Comparison of ENCODE assay signal across 14 cellular contexts in the genomic region with DNA sequence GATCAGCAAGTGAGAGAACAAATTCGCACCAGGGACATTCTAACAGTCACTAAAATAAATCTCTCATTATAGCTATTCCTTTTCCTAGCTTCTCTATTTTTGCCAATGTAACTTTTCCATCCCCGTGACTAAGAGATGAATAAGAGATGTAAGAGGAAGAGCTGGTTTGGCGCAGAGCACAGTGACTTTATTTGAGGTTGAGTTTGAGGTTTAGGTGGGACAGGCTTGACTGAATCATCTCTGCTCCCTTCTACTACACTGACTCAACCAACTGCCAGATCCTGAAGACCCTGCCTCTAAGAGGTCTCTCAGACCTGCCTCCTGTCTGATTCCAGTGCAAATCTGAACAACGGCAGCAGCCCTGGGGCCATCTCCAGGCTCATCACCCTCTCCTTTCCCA. TPM values are rescaled to one million over a fixed set of nuclear protein-coding genes. Genes with fewer than 3 reads are reported as not detected.
DNase-seq lines count a peak whose midpoint lies in the region; ATAC-seq, FAIRE-seq and TF ChIP-seq lines count a peak whose summit lies in the region.
"Had no signal": no experiment of that assay in that cellular context is flagged by ENCODE, and none has a peak within 500 bp of the region (broad histone marks: within the 10 kb centered on the region; RNA-seq: fewer than 3 reads in every experiment).

No MANE protein-coding gene starts in this region.

- H3K4me3 ChIP-seq in AG10803 (ENCODE audit: low read length) (no peak overlapping the region), HFF-Myc (replicated peaks; ENCODE audit: low read depth, low read length) (no peak overlapping the region)

- H3K27ac Mint-ChIP-seq in activated T-helper 1 cell treated with anti-CD3 and anti-CD28 coated beads, Interleukin-12 subunit alpha, Interleukin-12 subunit beta, Interleukin-2, Interleukin-4 antibody, amounts not matched to agents 30 ng/mL and 10 ng/mL and 1 ng/mL, durations not matched to agents 14 hours and 24 hours and 36 hours, result no peak overlapping the region
- H3K27ac Mint-ChIP-seq: activated B cell treated with CpG ODN at 0.5 μM for 24 hours, IgD-negative memory B cell had no signal

- DNase-seq in AG10803 (ENCODE audit: low read depth) (peak; percentile 79), HFF-Myc (ENCODE audit: extremely low read depth, low read depth) (peak; percentile 37), hepatic stellate cell (ENCODE audit: low spot score) (peak; percentile 30), NCI-H2227 (lab: John Stamatoyannopoulos, UW; ENCODE audit: unreplicated experiment) (no peak), GM12892 (ENCODE audit: insufficient read length) (no peak)
- DNase-seq in activated T-helper 1 cell treated with anti-CD3 and anti-CD28 coated beads, Interleukin-12 subunit alpha, Interleukin-12 subunit beta, Interleukin-2, Interleukin-4 antibody, amounts not matched to agents 30 ng/mL and 10 ng/mL and 1 ng/mL, durations not matched to agents 14 hours and 24 hours and 36 hours (ENCODE audit: low spot score), result no peak
- DNase-seq: activated B cell treated with CpG ODN at 0.5 μM for 24 hours; left ventricle myocardium superior; NCI-H82; right cardiac atrium; stimulated activated CD8-positive, alpha-beta memory T cell treated with anti-CD3 and anti-CD28 coated beads, Interleukin-4, amount 100 ng/mL, for 48 hours had no signal

- peak; percentile 74 for ATAC-seq in SK-N-SH treated with all-trans-retinoic acid at 6 μM for 48 hours
- ATAC-seq in GM18517 (IDR thresholded peaks at IDR 0.05; ENCODE audit: unreplicated experiment), result no peak
- ATAC-seq: left ventricle myocardium superior, right cardiac atrium had no signal

- no peak overlapping the region for H3K4me3 Mint-ChIP-seq in activated T-helper 1 cell treated with anti-CD3 and anti-CD28 coated beads, Interleukin-12 subunit alpha, Interleukin-12 subunit beta, Interleukin-2, Interleukin-4 antibody, amounts not matched to agents 30 ng/mL and 10 ng/mL and 1 ng/mL, durations not matched to agents 14 hours and 24 hours and 36 hours
- H3K4me3 Mint-ChIP-seq: activated B cell treated with CpG ODN at 0.5 μM for 24 hours had no signal

- peaks cover 18% of the 10 kb centered on the region for H3K9me3 Mint-ChIP-seq in activated T-helper 1 cell treated with anti-CD3 and anti-CD28 coated beads, Interleukin-12 subunit alpha, Interleukin-12 subunit beta, Interleukin-2, Interleukin-4 antibody, amounts not matched to agents 30 ng/mL and 10 ng/mL and 1 ng/mL, durations not matched to agents 14 hours and 24 hours and 36 hours

- TF ChIP-seq POLR2A in GM12892 (IDR thresholded peaks at IDR 0.05; ENCODE audit: low read depth, low read length), result no peak

- TF ChIP-seq CTCF in AG10803 (conservative IDR thresholded peaks at IDR 0.05; ENCODE audit: low read length) (no peak), HFF-Myc (IDR thresholded peaks at IDR 0.05; ENCODE audit: low read depth, low read length, missing control alignments) (no peak)

- FAIRE-seq in GM12892 (lab: Jason Lieb, UNC), result no peak

- intact Hi-C loops in activated T-helper 1 cell treated with anti-CD3 and anti-CD28 coated beads, Interleukin-12 subunit alpha, Interleukin-12 subunit beta, Interleukin-2, Interleukin-4 antibody, amounts not matched to agents 30 ng/mL and 10 ng/mL and 1 ng/mL, durations not matched to agents 14 hours and 24 hours and 36 hours (cut with micrococcal nuclease), result no loop called here

- H3K27me3 Mint-ChIP-seq in activated T-helper 1 cell treated with anti-CD3 and anti-CD28 coated beads, Interleukin-12 subunit alpha, Interleukin-12 subunit beta, Interleukin-2, Interleukin-4 antibody, amounts not matched to agents 30 ng/mL and 10 ng/mL and 1 ng/mL, durations not matched to agents 14 hours and 24 hours and 36 hours (ENCODE audit: insufficient read depth), result no peaks in the 10 kb centered on the region

- H3K36me3 Mint-ChIP-seq in activated T-helper 1 cell treated with anti-CD3 and anti-CD28 coated beads, Interleukin-12 subunit alpha, Interleukin-12 subunit beta, Interleukin-2, Interleukin-4 antibody, amounts not matched to agents 30 ng/mL and 10 ng/mL and 1 ng/mL, durations not matched to agents 14 hours and 24 hours and 36 hours (ENCODE audit: low read depth), result peaks cover 25% of the 10 kb centered on the region

- H3K4me1 Mint-ChIP-seq in activated T-helper 1 cell treated with anti-CD3 and anti-CD28 coated beads, Interleukin-12 subunit alpha, Interleukin-12 subunit beta, Interleukin-2, Interleukin-4 antibody, amounts not matched to agents 30 ng/mL and 10 ng/mL and 1 ng/mL, durations not matched to agents 14 hours and 24 hours and 36 hours (ENCODE audit: low read depth), result peaks cover 26% of the 10 kb centered on the region
- H3K4me1 Mint-ChIP-seq: IgD-negative memory B cell had no signal

TF ChIP-seq in SK-N-SH treated with all-trans-retinoic acid at 6 μM for 48 hours, 23 proteins besides CTCF, POLR2A, EP300 and RAD21:
- TF ChIP-seq BACH2 (CRISPR knock-in tag; IDR thresholded peaks at IDR 0.05; ENCODE audit: borderline replicate concordance) (no peak), ZNF70 (CRISPR knock-in tag; IDR thresholded peaks at IDR 0.05) (no peak), RARB (CRISPR knock-in tag; IDR thresholded peaks at IDR 0.05) (no peak), ZFP30 (CRISPR knock-in tag; IDR thresholded peaks at IDR 0.05) (no peak)

RNA-seq across cellular contexts. Expression of a gene that starts 28.0 kb away (rescaled TPM):
- 0.78 and 1.2 TPM in 2 replicates for total RNA-seq in activated T-helper 1 cell treated with anti-CD3 and anti-CD28 coated beads, Interleukin-12 subunit alpha, Interleukin-12 subunit beta, Interleukin-2, Interleukin-4 antibody, amounts not matched to agents 30 ng/mL and 10 ng/mL and 1 ng/mL, durations not matched to agents 14 hours and 24 hours and 36 hours
- not detected for polyA plus RNA-seq in GM12892 (2012; ENCODE audit: missing spikeins)
- total RNA-seq: activated B cell treated with CpG ODN at 0.5 μM for 24 hours, left ventricle myocardium superior had no signal
- polyA plus RNA-seq: IgD-negative memory B cell had no signal

RNA-seq across cellular contexts. Expression of a gene that starts 59.6 kb away (rescaled TPM):
- total RNA-seq in activated T-helper 1 cell treated with anti-CD3 and anti-CD28 coated beads, Interleukin-12 subunit alpha, Interleukin-12 subunit beta, Interleukin-2, Interleukin-4 antibody, amounts not matched to agents 30 ng/mL and 10 ng/mL and 1 ng/mL, durations not matched to agents 14 hours and 24 hours and 36 hours, result not detected in 2 replicates
- polyA plus RNA-seq in GM12892 (2012; ENCODE audit: missing spikeins), result not detected
- total RNA-seq: activated B cell treated with CpG ODN at 0.5 μM for 24 hours, left ventricle myocardium superior had no signal

Comparison
In these comparisons a context has a peak if more than half of its experiments do, and no peak if none do; other contexts are left out.
1. DNase-seq: peak in AG10803 (single experiment), HFF-Myc (single experiment) and hepatic stellate cell (single experiment); none in activated T-helper 1 cell treated with anti-CD3 and anti-CD28 coated beads, Interleukin-12 subunit alpha, Interleukin-12 subunit beta, Interleukin-2, Interleukin-4 antibody, amounts not matched to agents 30 ng/mL and 10 ng/mL and 1 ng/mL, durations not matched to agents 14 hours and 24 hours and 36 hours (single experiment), NCI-H2227 (single experiment) and GM12892 (single experiment).